In the genomic region with DNA sequence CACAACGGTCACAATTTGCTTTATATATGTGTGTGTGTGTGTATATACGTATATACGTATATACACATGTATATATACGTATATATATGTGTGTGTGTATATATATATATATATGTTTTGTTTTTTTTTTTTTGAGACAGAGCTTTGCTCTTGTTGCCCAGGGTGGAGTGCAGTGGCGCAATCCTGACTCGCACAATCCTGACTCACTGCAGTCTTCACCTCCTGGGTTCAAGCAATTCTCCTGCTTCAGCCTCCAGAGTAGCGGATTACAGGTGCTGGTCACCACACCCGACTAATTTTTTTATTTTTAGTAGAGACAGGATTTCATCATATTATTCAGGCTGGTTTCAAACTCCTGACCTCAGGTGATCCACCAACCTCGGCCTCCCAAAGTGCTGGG, we compare ENCODE assay signal across 1 cellular context.
TF ChIP-seq lines count a peak whose summit lies in the region.

No MANE protein-coding gene starts in this region.

TF ChIP-seq in GM23338, 12 proteins besides CTCF, POLR2A, EP300 and RAD21:
- TF ChIP-seq, protein P1, sequence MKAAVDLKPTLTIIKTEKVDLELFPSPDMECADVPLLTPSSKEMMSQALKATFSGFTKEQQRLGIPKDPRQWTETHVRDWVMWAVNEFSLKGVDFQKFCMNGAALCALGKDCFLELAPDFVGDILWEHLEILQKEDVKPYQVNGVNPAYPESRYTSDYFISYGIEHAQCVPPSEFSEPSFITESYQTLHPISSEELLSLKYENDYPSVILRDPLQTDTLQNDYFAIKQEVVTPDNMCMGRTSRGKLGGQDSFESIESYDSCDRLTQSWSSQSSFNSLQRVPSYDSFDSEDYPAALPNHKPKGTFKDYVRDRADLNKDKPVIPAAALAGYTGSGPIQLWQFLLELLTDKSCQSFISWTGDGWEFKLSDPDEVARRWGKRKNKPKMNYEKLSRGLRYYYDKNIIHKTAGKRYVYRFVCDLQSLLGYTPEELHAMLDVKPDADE (IDR thresholded peaks at IDR 0.05), result no peak
- TF ChIP-seq ZNF331 (CRISPR knock-in tag; IDR thresholded peaks at IDR 0.05; ENCODE audit: low read depth), result no peak
- TF ChIP-seq POLR2AphosphoS5 (IDR thresholded peaks at IDR 0.05; ENCODE audit: low read depth), result no peak
- no peak for TF ChIP-seq NANOG (IDR thresholded peaks at IDR 0.05; ENCODE audit: borderline replicate concordance)
- no peak for TF ChIP-seq EZH2phosphoT487 (IDR thresholded peaks at IDR 0.05; ENCODE audit: unreplicated experiment)
- TF ChIP-seq, protein P2, sequence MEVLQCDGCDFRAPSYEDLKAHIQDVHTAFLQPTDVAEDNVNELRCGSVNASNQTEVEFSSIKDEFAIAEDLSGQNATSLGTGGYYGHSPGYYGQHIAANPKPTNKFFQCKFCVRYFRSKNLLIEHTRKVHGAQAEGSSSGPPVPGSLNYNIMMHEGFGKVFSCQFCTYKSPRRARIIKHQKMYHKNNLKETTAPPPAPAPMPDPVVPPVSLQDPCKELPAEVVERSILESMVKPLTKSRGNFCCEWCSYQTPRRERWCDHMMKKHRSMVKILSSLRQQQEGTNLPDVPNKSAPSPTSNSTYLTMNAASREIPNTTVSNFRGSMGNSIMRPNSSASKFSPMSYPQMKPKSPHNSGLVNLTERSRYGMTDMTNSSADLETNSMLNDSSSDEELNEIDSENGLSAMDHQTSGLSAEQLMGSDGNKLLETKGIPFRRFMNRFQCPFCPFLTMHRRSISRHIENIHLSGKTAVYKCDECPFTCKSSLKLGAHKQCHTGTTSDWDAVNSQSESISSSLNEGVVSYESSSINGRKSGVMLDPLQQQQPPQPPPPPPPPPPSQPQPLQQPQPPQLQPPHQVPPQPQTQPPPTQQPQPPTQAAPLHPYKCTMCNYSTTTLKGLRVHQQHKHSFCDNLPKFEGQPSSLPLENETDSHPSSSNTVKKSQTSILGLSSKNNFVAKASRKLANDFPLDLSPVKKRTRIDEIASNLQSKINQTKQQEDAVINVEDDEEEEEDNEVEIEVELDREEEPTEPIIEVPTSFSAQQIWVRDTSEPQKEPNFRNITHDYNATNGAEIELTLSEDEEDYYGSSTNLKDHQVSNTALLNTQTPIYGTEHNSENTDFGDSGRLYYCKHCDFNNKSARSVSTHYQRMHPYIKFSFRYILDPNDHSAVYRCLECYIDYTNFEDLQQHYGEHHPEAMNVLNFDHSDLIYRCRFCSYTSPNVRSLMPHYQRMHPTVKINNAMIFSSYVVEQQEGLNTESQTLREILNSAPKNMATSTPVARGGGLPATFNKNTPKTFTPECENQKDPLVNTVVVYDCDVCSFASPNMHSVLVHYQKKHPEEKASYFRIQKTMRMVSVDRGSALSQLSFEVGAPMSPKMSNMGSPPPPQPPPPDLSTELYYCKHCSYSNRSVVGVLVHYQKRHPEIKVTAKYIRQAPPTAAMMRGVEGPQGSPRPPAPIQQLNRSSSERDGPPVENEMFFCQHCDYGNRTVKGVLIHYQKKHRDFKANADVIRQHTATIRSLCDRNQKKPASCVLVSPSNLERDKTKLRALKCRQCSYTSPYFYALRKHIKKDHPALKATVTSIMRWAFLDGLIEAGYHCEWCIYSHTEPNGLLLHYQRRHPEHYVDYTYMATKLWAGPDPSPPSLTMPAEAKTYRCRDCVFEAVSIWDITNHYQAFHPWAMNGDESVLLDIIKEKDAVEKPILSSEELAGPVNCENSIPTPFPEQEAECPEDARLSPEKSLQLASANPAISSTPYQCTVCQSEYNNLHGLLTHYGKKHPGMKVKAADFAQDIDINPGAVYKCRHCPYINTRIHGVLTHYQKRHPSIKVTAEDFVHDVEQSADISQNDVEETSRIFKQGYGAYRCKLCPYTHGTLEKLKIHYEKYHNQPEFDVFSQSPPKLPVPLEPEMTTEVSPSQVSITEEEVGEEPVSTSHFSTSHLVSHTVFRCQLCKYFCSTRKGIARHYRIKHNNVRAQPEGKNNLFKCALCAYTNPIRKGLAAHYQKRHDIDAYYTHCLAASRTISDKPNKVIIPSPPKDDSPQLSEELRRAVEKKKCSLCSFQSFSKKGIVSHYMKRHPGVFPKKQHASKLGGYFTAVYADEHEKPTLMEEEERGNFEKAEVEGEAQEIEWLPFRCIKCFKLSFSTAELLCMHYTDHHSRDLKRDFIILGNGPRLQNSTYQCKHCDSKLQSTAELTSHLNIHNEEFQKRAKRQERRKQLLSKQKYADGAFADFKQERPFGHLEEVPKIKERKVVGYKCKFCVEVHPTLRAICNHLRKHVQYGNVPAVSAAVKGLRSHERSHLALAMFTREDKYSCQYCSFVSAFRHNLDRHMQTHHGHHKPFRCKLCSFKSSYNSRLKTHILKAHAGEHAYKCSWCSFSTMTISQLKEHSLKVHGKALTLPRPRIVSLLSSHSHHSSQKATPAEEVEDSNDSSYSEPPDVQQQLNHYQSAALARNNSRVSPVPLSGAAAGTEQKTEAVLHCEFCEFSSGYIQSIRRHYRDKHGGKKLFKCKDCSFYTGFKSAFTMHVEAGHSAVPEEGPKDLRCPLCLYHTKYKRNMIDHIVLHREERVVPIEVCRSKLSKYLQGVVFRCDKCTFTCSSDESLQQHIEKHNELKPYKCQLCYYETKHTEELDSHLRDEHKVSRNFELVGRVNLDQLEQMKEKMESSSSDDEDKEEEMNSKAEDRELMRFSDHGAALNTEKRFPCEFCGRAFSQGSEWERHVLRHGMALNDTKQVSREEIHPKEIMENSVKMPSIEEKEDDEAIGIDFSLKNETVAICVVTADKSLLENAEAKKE (CRISPR knock-in tag; IDR thresholded peaks at IDR 0.05), result no peak
- TF ChIP-seq ZNF114 (CRISPR knock-in tag; IDR thresholded peaks at IDR 0.05), result no peak
- no peak for TF ChIP-seq JUNB (IDR thresholded peaks at IDR 0.05; ENCODE audit: unreplicated experiment)
- no peak for TF ChIP-seq CREB1 (CRISPR knock-in tag; IDR thresholded peaks at IDR 0.05; ENCODE audit: low read depth)
- no peak for TF ChIP-seq EZH2 (IDR thresholded peaks at IDR 0.05; ENCODE audit: low read depth, unreplicated experiment)
- TF ChIP-seq STAT1 (IDR thresholded peaks at IDR 0.05; ENCODE audit: unreplicated experiment), result no peak
- TF ChIP-seq, protein P3, sequence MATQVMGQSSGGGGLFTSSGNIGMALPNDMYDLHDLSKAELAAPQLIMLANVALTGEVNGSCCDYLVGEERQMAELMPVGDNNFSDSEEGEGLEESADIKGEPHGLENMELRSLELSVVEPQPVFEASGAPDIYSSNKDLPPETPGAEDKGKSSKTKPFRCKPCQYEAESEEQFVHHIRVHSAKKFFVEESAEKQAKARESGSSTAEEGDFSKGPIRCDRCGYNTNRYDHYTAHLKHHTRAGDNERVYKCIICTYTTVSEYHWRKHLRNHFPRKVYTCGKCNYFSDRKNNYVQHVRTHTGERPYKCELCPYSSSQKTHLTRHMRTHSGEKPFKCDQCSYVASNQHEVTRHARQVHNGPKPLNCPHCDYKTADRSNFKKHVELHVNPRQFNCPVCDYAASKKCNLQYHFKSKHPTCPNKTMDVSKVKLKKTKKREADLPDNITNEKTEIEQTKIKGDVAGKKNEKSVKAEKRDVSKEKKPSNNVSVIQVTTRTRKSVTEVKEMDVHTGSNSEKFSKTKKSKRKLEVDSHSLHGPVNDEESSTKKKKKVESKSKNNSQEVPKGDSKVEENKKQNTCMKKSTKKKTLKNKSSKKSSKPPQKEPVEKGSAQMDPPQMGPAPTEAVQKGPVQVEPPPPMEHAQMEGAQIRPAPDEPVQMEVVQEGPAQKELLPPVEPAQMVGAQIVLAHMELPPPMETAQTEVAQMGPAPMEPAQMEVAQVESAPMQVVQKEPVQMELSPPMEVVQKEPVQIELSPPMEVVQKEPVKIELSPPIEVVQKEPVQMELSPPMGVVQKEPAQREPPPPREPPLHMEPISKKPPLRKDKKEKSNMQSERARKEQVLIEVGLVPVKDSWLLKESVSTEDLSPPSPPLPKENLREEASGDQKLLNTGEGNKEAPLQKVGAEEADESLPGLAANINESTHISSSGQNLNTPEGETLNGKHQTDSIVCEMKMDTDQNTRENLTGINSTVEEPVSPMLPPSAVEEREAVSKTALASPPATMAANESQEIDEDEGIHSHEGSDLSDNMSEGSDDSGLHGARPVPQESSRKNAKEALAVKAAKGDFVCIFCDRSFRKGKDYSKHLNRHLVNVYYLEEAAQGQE (IDR thresholded peaks at IDR 0.05; ENCODE audit: unreplicated experiment), result no peak
TF ChIP-seq in GM23338: peak in this region for 0.
